15 cellular contexts compared by ENCODE assay signal in genomic region chr11:73394416-73395296, GRCh38. TPM values are rescaled to one million over a fixed set of nuclear protein-coding genes. Genes with fewer than 3 reads are reported as not detected.
DNase-seq lines count a peak whose midpoint lies in the region; ATAC-seq, FAIRE-seq and TF ChIP-seq lines count a peak whose summit lies in the region.
"Had no signal": no experiment of that assay in that cellular context is flagged by ENCODE, and none has a peak within 500 bp of the region (broad histone marks: within the 10 kb centered on the region; RNA-seq: fewer than 3 reads in every experiment).

No MANE protein-coding gene starts in this region.

- H3K4me1 Mint-ChIP-seq in natural killer cell, result peaks cover 6 to 26% of the 10 kb centered on the region in 2 donors
- peaks cover 4 to 16% of the 10 kb centered on the region in 2 donors for H3K4me1 Mint-ChIP-seq in natural killer cell treated with Interleukin-12 subunit alpha and Interleukin-12 subunit beta and Interleukin-15 and Interleukin-18, amount 100 ng/mL, for 72 hours (ENCODE audit: low read depth in 2 of 2)

- H3K27ac ChIP-seq in K562 (ENCODE audit: extremely low read depth, low read depth, low read length) (no peak overlapping the region), neutrophil (peak overlapping the region; percentile 99), small intestine (ENCODE audit: low read depth in 1 of 2, low read length in 1 of 2) (no peak overlapping the region), stomach (no peak overlapping the region)
- H3K27ac ChIP-seq: PC-9 had no signal

- CTCF ChIA-PET in K562 (lab: Yijun Ruan, JAX; ENCODE audit: low intra/inter-chr PET ratio), result interaction anchor here (0.9 to 4.0 kb wide), 4 partner anchors 44 to 99 kb away, joined by 3 to 51 read pairs (median 6); partner anchors contain the start of gene ARHGEF17

- TF ChIP-seq CTCF in natural killer cell (IDR thresholded peaks at IDR 0.05) (no peak), K562 (IDR thresholded peaks at IDR 0.05 in 2 of 3, conservative IDR thresholded peaks at IDR 0.05 in 1 of 3; ENCODE audit: insufficient read depth in 2 of 3, low read depth in 1 of 3, low read length in 3 of 3) (no peak), neutrophil (IDR thresholded peaks at IDR 0.05) (no peak), stomach (IDR thresholded peaks at IDR 0.05) (no peak)

- no peaks in the 10 kb centered on the region for H3K27me3 Mint-ChIP-seq in natural killer cell (ENCODE audit: low read depth in 2 of 2)
- H3K27me3 Mint-ChIP-seq in natural killer cell treated with Interleukin-12 subunit alpha and Interleukin-12 subunit beta and Interleukin-15 and Interleukin-18, amount 100 ng/mL, for 72 hours, result no peaks in the 10 kb centered on the region
- H3K27me3 Mint-ChIP-seq: CD4-positive, alpha-beta T cell had no signal

- POLR2A ChIA-PET in K562 (lab: Yijun Ruan, JAX), result no interaction called here

- DNase-seq in natural killer cell, result no peak
- DNase-seq in natural killer cell treated with Interleukin-12 subunit alpha and Interleukin-12 subunit beta and Interleukin-15 and Interleukin-18, amount 100 ng/mL, for 72 hours (ENCODE audit: low spot score), result no peak
- no peak for DNase-seq in K562 (ENCODE audit: extremely low read depth in 1 of 4, low spot score in 3 of 4)
- no peak for DNase-seq in NCI-H2171 (lab: John Stamatoyannopoulos, UW)
- DNase-seq in small intestine, result no peak
- no peak for DNase-seq in stomach
- DNase-seq: CD4-positive, alpha-beta T cell; DMS53; MV-4-11; NCI-H1417 treated with DMSO at 0.1 percent for 48 hours; NCI-H2029 treated with DMSO at 0.1 percent for 48 hours; NCI-H510A; PC-9 had no signal

- H3K9me3 ChIP-seq in K562 (replicated peaks; ENCODE audit: control insufficient read depth, insufficient read depth, low read depth, low read length) (no peaks in the 10 kb centered on the region), neutrophil (no peaks in the 10 kb centered on the region), small intestine (ENCODE audit: control insufficient read depth, low read depth) (no peaks in the 10 kb centered on the region), stomach (no peaks in the 10 kb centered on the region)

- H3K4me2 ChIP-seq in K562 (ENCODE audit: insufficient read depth, low read length), result no peak overlapping the region
- H3K4me2 ChIP-seq: PC-9 had no signal

- no peak for TF ChIP-seq RAD21 in K562 (CRISPR knock-in tag; conservative IDR thresholded peaks at IDR 0.05 in 1 of 2, IDR thresholded peaks at IDR 0.05 in 1 of 2)

- peak overlapping the region; percentile 81 for H3K27ac Mint-ChIP-seq in natural killer cell
- no peak overlapping the region for H3K27ac Mint-ChIP-seq in natural killer cell treated with Interleukin-12 subunit alpha and Interleukin-12 subunit beta and Interleukin-15 and Interleukin-18, amount 100 ng/mL, for 72 hours

- no peak overlapping the region for H2AFZ ChIP-seq in K562 (ENCODE audit: low read depth, low read length)
- H2AFZ ChIP-seq: PC-9 had no signal

- H3K4me3 ChIP-seq in K562, result no peak overlapping the region
- H3K4me3 ChIP-seq in neutrophil (ENCODE audit: low read depth in 1 of 2, low read length in 1 of 2), result no peak overlapping the region
- no peak overlapping the region for H3K4me3 ChIP-seq in small intestine (ENCODE audit: low read depth in 1 of 2, low read length in 2 of 2)
- H3K4me3 ChIP-seq in stomach, result no peak overlapping the region
- H3K4me3 ChIP-seq: PC-9 had no signal

- FAIRE-seq in K562 (lab: Jason Lieb, UNC), result no peak
- no peak for FAIRE-seq in small intestine (lab: Jason Lieb, UNC)

- H3K4me3 Mint-ChIP-seq in natural killer cell, result peak overlapping the region; percentile 42
- no peak overlapping the region for H3K4me3 Mint-ChIP-seq in natural killer cell treated with Interleukin-12 subunit alpha and Interleukin-12 subunit beta and Interleukin-15 and Interleukin-18, amount 100 ng/mL, for 72 hours
- H3K4me3 Mint-ChIP-seq: CD4-positive, alpha-beta T cell had no signal

- H3K36me3 Mint-ChIP-seq in natural killer cell, result no peaks in the 10 kb centered on the region
- H3K36me3 Mint-ChIP-seq in natural killer cell treated with Interleukin-12 subunit alpha and Interleukin-12 subunit beta and Interleukin-15 and Interleukin-18, amount 100 ng/mL, for 72 hours, result no peaks in the 10 kb centered on the region

- no peak for ATAC-seq in natural killer cell
- ATAC-seq in natural killer cell treated with Interleukin-12 subunit alpha and Interleukin-12 subunit beta and Interleukin-15 and Interleukin-18, amount 100 ng/mL, for 72 hours, result no peak
- ATAC-seq in K562, result no peak
- ATAC-seq in GM21390 (IDR thresholded peaks at IDR 0.05; ENCODE audit: unreplicated experiment), result no peak

- peak overlapping the region in 1 of 2 experiments; percentile 21; a peak in 1 of 4 replicates for H3K9ac ChIP-seq in K562 (ENCODE audit: insufficient read depth in 1 of 2, low read depth in 2 of 2, low read length in 2 of 2)

- WGBS in K562 (ENCODE audit: insufficient coverage, low coverage, missing lambda C conversion rate), result 96% methylated on average over 30 of the region's 34 CpGs
- WGBS in small intestine, 3 donors, result 93 to 94% (median 94%) methylated on average over 33 to 34 of the region's 34 CpGs
- WGBS in stomach, 5 donors, result 91 to 96% (median 95%) methylated on average over 26 to 34 of the region's 34 CpGs

- in situ Hi-C loops in K562 (cut with MboI), result loop anchor here (5.0 kb wide), 2 partner anchors 42 to 87 kb away; partner anchors contain the start of gene ARHGEF17

- H3K9me1 ChIP-seq in K562 (ENCODE audit: control insufficient read depth, insufficient read depth, low read length), result peaks cover 3% of the 10 kb centered on the region

- no peaks in the 10 kb centered on the region; the same call in 2 of the 3 replicates for H3K79me2 ChIP-seq in K562 (ENCODE audit: control insufficient read depth, insufficient read depth, low read length)

- TF ChIP-seq EP300 in K562 (IDR thresholded peaks at IDR 0.05; ENCODE audit: low read length) (no peak), stomach (IDR thresholded peaks at IDR 0.05) (no peak)

- H3K9me3 Mint-ChIP-seq in natural killer cell, result no peaks in the 10 kb centered on the region
- H3K9me3 Mint-ChIP-seq in natural killer cell treated with Interleukin-12 subunit alpha and Interleukin-12 subunit beta and Interleukin-15 and Interleukin-18, amount 100 ng/mL, for 72 hours, result no peaks in the 10 kb centered on the region
- H3K9me3 Mint-ChIP-seq: CD4-positive, alpha-beta T cell had no signal

- peaks cover 65% of the 10 kb centered on the region; the same call in 2 of the 3 replicates for H3K36me3 ChIP-seq in K562 (ENCODE audit: control insufficient read depth, insufficient read depth, low read length)
- peaks cover 99% of the 10 kb centered on the region for H3K36me3 ChIP-seq in neutrophil
- peaks cover 0 to 3% of the 10 kb centered on the region in 2 donors for H3K36me3 ChIP-seq in small intestine (ENCODE audit: control insufficient read depth in 2 of 2, insufficient read depth in 2 of 2, low read length in 2 of 2)
- H3K36me3 ChIP-seq in stomach, result peaks cover 0 to 52% (median 3%) of the 10 kb centered on the region in 4 donors

- intact Hi-C loops in natural killer cell (cut with micrococcal nuclease) (no loop called here), K562 (cut with micrococcal nuclease) (no loop called here), stomach (cut with DNase I; ENCODE audit: low total_unique reads) (loop anchor here (5.0 to 10.0 kb wide), 2 partner anchors 42 to 100 kb away; no protein-coding TSS in a partner anchor)

- peaks cover 21% of the 10 kb centered on the region; the same call in 1 of the 2 replicates for H4K20me1 ChIP-seq in K562 (replicated peaks; ENCODE audit: control insufficient read depth, insufficient read depth, low read length)

- TF ChIP-seq POLR2A in K562 (conservative IDR thresholded peaks at IDR 0.05) (no peak), stomach (IDR thresholded peaks at IDR 0.05) (no peak)

- BruUV-seq in K562 (replicated peaks; lab: Mats Ljungman, UMichigan), result no TSS peak

- H3K4me1 ChIP-seq in K562 (replicated peaks in 1 of 2; ENCODE audit: control insufficient read depth in 2 of 2, insufficient read depth in 2 of 2, low read length in 2 of 2), result peaks cover 8 to 50% of the 10 kb centered on the region in 2 experiments; a peak in 4 of 5 replicates
- H3K4me1 ChIP-seq in neutrophil (ENCODE audit: control insufficient read depth in 1 of 2, insufficient read depth in 1 of 2, low read depth in 1 of 2, low read length in 1 of 2), result peaks cover 25 to 26% of the 10 kb centered on the region in 2 experiments
- H3K4me1 ChIP-seq in small intestine (ENCODE audit: control insufficient read depth in 2 of 2, insufficient read depth in 1 of 2, low read depth in 1 of 2, low read length in 1 of 2), result no peaks in the 10 kb centered on the region
- peaks cover 0 to 11% (median 0%) of the 10 kb centered on the region in 4 donors for H3K4me1 ChIP-seq in stomach

- H3K27me3 ChIP-seq in K562 (ENCODE audit: control insufficient read depth in 2 of 2, insufficient read depth in 2 of 2, low read length in 2 of 2) (no peaks in the 10 kb centered on the region), neutrophil (no peaks in the 10 kb centered on the region), small intestine (ENCODE audit: control insufficient read depth in 2 of 2, insufficient read depth in 2 of 2, low read length in 2 of 2) (no peaks in the 10 kb centered on the region), stomach (no peaks in the 10 kb centered on the region)

RNA-seq across cellular contexts. Expression of gene RELT, which starts 18.5 kb away (rescaled TPM):
- total RNA-seq in natural killer cell (100 to 1,000 TPM; 132 to 264 (median 151) TPM), K562 (2014; rRNA removed) (11.2 and 13.3 TPM in 2 replicates), K562 (2014; rRNA removed; fragmentation: Illumina TruSeq; extraction: Trizol) (3.1 and 3.8 TPM in 2 replicates), K562 (2015; rRNA removed; fragmentation: Illumina TruSeq; extraction: Trizol) (9.6 and 9.8 TPM in 2 replicates), K562 (2021) (18.4 and 20.2 TPM in 2 replicates), stomach (10 to 100 TPM in 1 of 5 donors, 1 to 10 TPM in 2, not detected in 2; 2.2 to 18.7 (median 2.9) TPM)
- total RNA-seq in natural killer cell treated with Interleukin-12 subunit alpha and Interleukin-12 subunit beta and Interleukin-15 and Interleukin-18, amount 100 ng/mL, for 72 hours, result 10 to 100 TPM; 46.5 to 58.0 TPM
- 24.0 and 79.7 TPM in 2 replicates for total RNA-seq in K562 (2011; cell fraction: chromatin; rRNA removed; ENCODE audit: low replicate concordance)
- 52.2 and 56.9 TPM in 2 replicates for total RNA-seq in K562 (2011; cell fraction: nucleolus; rRNA removed)
- total RNA-seq in K562 (2011; cell fraction: nucleoplasm; rRNA removed), result 38.4 and 46.9 TPM in 2 replicates
- polyA plus RNA-seq in K562 (2011; rRNA removed) (7.4 and 11.8 TPM in 2 replicates), K562 (2014; fragmentation: Illumina TruSeq; extraction: Trizol) (6.0 and 8.6 TPM in 2 replicates), K562 (2014; fragmentation: Nextera tagmentation; extraction: Ambion mirVana) (1 to 10 TPM; 1.1 to 1.2 TPM), K562 (2014; rRNA removed) (14.4 and 14.9 TPM in 2 replicates), small intestine (1 to 10 TPM in 2 of 3 donors, under 1 TPM in 1; 0.67 to 3.3 (median 1.1) TPM), stomach (1 to 10 TPM; 1.2 to 1.6 (median 1.2) TPM)
- 11.0 and 16.5 TPM in 2 replicates for polyA plus RNA-seq in K562 (2011; cell fraction: cytosol; rRNA removed)
- 55.1 and 73.5 TPM in 2 replicates for polyA plus RNA-seq in K562 (2011; cell fraction: nucleus; rRNA removed)
- polyA plus RNA-seq in K562 (2012), result 8.7 and 14.0 TPM in 2 replicates
- 4.7 and 6.0 TPM in 2 replicates for polyA minus RNA-seq in K562 (2011; rRNA and poly(A)+ RNA removed)
- 7.3 and 8.5 TPM in 2 replicates for polyA minus RNA-seq in K562 (2011; cell fraction: cytosol; rRNA and poly(A)+ RNA removed)
- 18.2 and 20.5 TPM in 2 replicates for polyA minus RNA-seq in K562 (2011; cell fraction: nucleus; rRNA and poly(A)+ RNA removed)

Comparison
In these comparisons a context has a peak if more than half of its experiments do, and no peak if none do; other contexts are left out.
1. H3K27ac Mint-ChIP-seq: peak in natural killer cell (2 of 2); none in natural killer cell treated with Interleukin-12 subunit alpha and Interleukin-12 subunit beta and Interleukin-15 and Interleukin-18, amount 100 ng/mL, for 72 hours (0 of 2).